Comparison of ENCODE assay signal across 8 cellular contexts in genomic region chr14:102510616-102511520, GRCh38. TPM values are rescaled to one million over a fixed set of nuclear protein-coding genes. Genes with fewer than 3 reads are reported as not detected.
DNase-seq lines count a peak whose midpoint lies in the region; ATAC-seq and TF ChIP-seq lines count a peak whose summit lies in the region.
"Had no signal": no experiment of that assay in that cellular context is flagged by ENCODE, and none has a peak within 500 bp of the region (broad histone marks: within the 10 kb centered on the region; RNA-seq: fewer than 3 reads in every experiment).

No MANE protein-coding gene starts in this region.

- TF ChIP-seq POLR2A in HCT116 (IDR thresholded peaks at IDR 0.05; ENCODE audit: borderline replicate concordance, extremely low read depth, insufficient read depth, insufficient read length): no peak

- no peaks in the 10 kb centered on the region for H3K27me3 ChIP-seq in HCT116 (ENCODE audit: insufficient read depth, low read length)
- no peaks in the 10 kb centered on the region for H3K27me3 ChIP-seq in endocrine pancreas (ENCODE audit: control insufficient read depth, insufficient read depth, low read length)
- H3K27me3 ChIP-seq in neutrophil: peaks cover 32% of the 10 kb centered on the region

- H3K4me3 ChIP-seq in HCT116 (replicated peaks in 1 of 2; ENCODE audit: low read depth in 1 of 2, low read length in 2 of 2) (peak overlapping the region; percentile 44 to 64; a peak in 3 of 4 replicates), endocrine pancreas (ENCODE audit: control insufficient read depth, insufficient read depth, low read length) (no peak overlapping the region), neutrophil (ENCODE audit: low read depth in 1 of 2, low read length in 1 of 2) (peak overlapping the region; percentile 70 to 96)

- POLR2A ChIA-PET in HCT116 (lab: Charles Lee): no interaction called here

- in situ Hi-C loops in SK-MEL-5 (cut with HindIII; ENCODE audit: low pct_unique_long_range_greater_than_20kb, low sequenced_read_pairs): loop anchor here (10.0 kb wide), 1 partner anchor 66 kb away; no protein-coding TSS in a partner anchor

- DNase-seq in HCT116 (ENCODE audit: low read depth, low spot score) (no peak), SK-MEL-5 (ENCODE audit: low read depth, low spot score) (peak; percentile 61), DMS79 treated with DMSO at 0.1 percent for 48 hours (lab: John Stamatoyannopoulos, UW) (no peak)

- H4K20me1 ChIP-seq in HCT116 (ENCODE audit: insufficient read depth): no peaks in the 10 kb centered on the region

- peak overlapping the region; percentile 69; the same call in 1 of the 2 replicates for H3K27ac ChIP-seq in HCT116 (ENCODE audit: low read depth, low read length)
- H3K27ac ChIP-seq in neutrophil: no peak overlapping the region
- H3K27ac ChIP-seq: SK-N-MC had no signal

- no peaks in the 10 kb centered on the region for H3K9me2 ChIP-seq in HCT116 (ENCODE audit: insufficient read depth)

- H3K9me3 ChIP-seq in HCT116 (ENCODE audit: control insufficient read depth in 1 of 2, insufficient read depth in 1 of 2, low read depth in 1 of 2, low read length in 2 of 2): no peaks in the 10 kb centered on the region
- no peaks in the 10 kb centered on the region for H3K9me3 ChIP-seq in endocrine pancreas (ENCODE audit: control insufficient read depth, low read length)
- H3K9me3 ChIP-seq in neutrophil: no peaks in the 10 kb centered on the region

- no peak for TF ChIP-seq CTCF in HCT116 (IDR thresholded peaks at IDR 0.05 in 2 of 3, conservative IDR thresholded peaks at IDR 0.05 in 1 of 3; ENCODE audit: borderline replicate concordance in 1 of 3, insufficient read depth in 1 of 3, low read depth in 2 of 3, low read length in 2 of 3)
- TF ChIP-seq CTCF in neutrophil (IDR thresholded peaks at IDR 0.05): no peak

- H3K9ac ChIP-seq in HCT116 (ENCODE audit: low read length) (peak overlapping the region; percentile 63; the same call in 1 of the 2 replicates), endocrine pancreas (ENCODE audit: control insufficient read depth, insufficient read depth, low read length) (peak overlapping the region; percentile 68)

- RAD21 ChIA-PET in HCT116 (lab: Charles Lee; ENCODE audit: low non-redundant PET in 1 of 2, low total read pairs in 2 of 2, uncharacterized antibody in 2 of 2, unreplicated experiment in 2 of 2): no interaction called here

- no TSS peak for BruUV-seq in HCT116 (replicated peaks; lab: Mats Ljungman, UMichigan)

- peaks cover 6% of the 10 kb centered on the region; the same call in 1 of the 2 replicates for H3K79me2 ChIP-seq in HCT116 (ENCODE audit: insufficient read depth, low read length)

- TF ChIP-seq RAD21 in HCT116 (IDR thresholded peaks at IDR 0.05; ENCODE audit: low read depth): no peak

- CTCF ChIA-PET in HCT116 (lab: Charles Lee): interaction anchor here (0.8 to 1.0 kb wide), 2 partner anchors 14 kb away, joined by 3 to 7 read pairs; no protein-coding TSS in a partner anchor

- H3K4me2 ChIP-seq in HCT116 (ENCODE audit: low read length): peak overlapping the region; percentile 96

- peak overlapping the region; percentile 45 for H2AFZ ChIP-seq in HCT116 (ENCODE audit: low read depth, low read length, poor library complexity, severe bottlenecking)

- no peaks in the 10 kb centered on the region for H3K36me3 ChIP-seq in HCT116 (ENCODE audit: control insufficient read depth in 1 of 2, insufficient read depth in 2 of 2, low read length in 2 of 2)
- no peaks in the 10 kb centered on the region for H3K36me3 ChIP-seq in endocrine pancreas (ENCODE audit: control insufficient read depth, insufficient read depth, low read length)
- H3K36me3 ChIP-seq in neutrophil: no peaks in the 10 kb centered on the region

- H3K4me1 ChIP-seq in HCT116 (ENCODE audit: control insufficient read depth in 1 of 2, insufficient read depth in 2 of 2, low read length in 2 of 2) (peaks cover 22 to 29% of the 10 kb centered on the region in 2 experiments), endocrine pancreas (ENCODE audit: control insufficient read depth, insufficient read depth, low read length) (no peaks in the 10 kb centered on the region), neutrophil (ENCODE audit: control insufficient read depth in 1 of 2, insufficient read depth in 1 of 2, low read depth in 1 of 2, low read length in 1 of 2) (peaks cover 12 to 14% of the 10 kb centered on the region in 2 experiments)

- peak; percentile 24 for ATAC-seq in HCT116
- no peak for ATAC-seq in HG03571 (IDR thresholded peaks at IDR 0.05; ENCODE audit: unreplicated experiment)
- no peak for ATAC-seq in HG03175 (IDR thresholded peaks at IDR 0.05; ENCODE audit: unreplicated experiment)

- intact Hi-C loops in HCT116 (cut with micrococcal nuclease): no loop called here

TF ChIP-seq in HCT116, 20 proteins besides CTCF, POLR2A, EP300 and RAD21:
- TF ChIP-seq ZBTB33 (IDR thresholded peaks at IDR 0.05; ENCODE audit: extremely low read depth, insufficient replicate concordance, low read length): no peak
- TF ChIP-seq POLR2AphosphoS5 (IDR thresholded peaks at IDR 0.05; ENCODE audit: low read depth, low read length): peak; percentile 27; the same call in 1 of the 2 replicates

RNA-seq across cellular contexts. Expression of gene ANKRD9, which starts 1.3 kb away (rescaled TPM):
- total RNA-seq in HCT116 (2021; ENCODE audit: unreplicated experiment): 29.0 TPM
- 27.6 and 33.8 TPM in 2 replicates for polyA plus RNA-seq in HCT116 (2012)
- total RNA-seq in SK-MEL-5 (2014; rRNA removed; shearing (Covaris generic)): 39.7 and 47.9 TPM in 2 replicates
- polyA plus RNA-seq in SK-MEL-5 (2015; cell fraction: cytosol; rRNA removed): 57.2 and 67.4 TPM in 2 replicates
- polyA plus RNA-seq in SK-MEL-5 (2015; cell fraction: nucleus; rRNA removed): 123 and 226 TPM in 2 replicates
